13 cellular contexts compared by ENCODE assay signal in the genomic region with DNA sequence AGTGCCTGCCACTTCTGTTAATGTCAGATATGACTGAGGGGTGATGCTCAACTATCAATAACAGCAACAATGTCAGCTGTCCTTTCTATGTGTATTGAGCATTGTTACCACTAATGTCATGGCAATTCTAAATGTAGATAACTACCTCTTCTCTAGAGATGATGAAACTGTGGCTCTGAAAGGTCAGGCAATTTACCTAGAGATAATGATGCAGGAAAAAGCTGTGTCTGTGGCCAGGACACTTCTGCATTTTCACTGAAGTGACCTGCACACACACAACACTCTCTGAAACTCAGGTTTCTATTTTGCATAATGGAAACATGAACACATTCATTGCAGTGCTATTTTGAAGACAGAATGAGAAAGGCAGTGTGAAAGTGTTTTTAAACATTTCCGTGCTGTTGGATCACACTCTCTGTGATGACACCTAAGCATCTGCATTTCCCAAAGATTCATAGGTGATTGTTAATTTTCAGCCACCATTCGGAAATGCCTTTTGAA.
DNase-seq lines count a peak whose midpoint lies in the region; ATAC-seq and TF ChIP-seq lines count a peak whose summit lies in the region.
"Had no signal": no experiment of that assay in that cellular context is flagged by ENCODE, and none has a peak within 500 bp of the region (broad histone marks: within the 10 kb centered on the region; RNA-seq: fewer than 3 reads in every experiment).

No MANE protein-coding gene starts in this region.

- ATAC-seq in GM19328 (IDR thresholded peaks at IDR 0.05; ENCODE audit: unreplicated experiment) (peak; percentile 97), HG02642 (IDR thresholded peaks at IDR 0.05; ENCODE audit: poor library complexity, unreplicated experiment) (peak; percentile 97), HG03378 (IDR thresholded peaks at IDR 0.05; ENCODE audit: unreplicated experiment) (peak; percentile 99), aorta (ENCODE audit: low FRiP score) (no peak)
- ATAC-seq: gastrocnemius medialis, left lobe of liver had no signal

- H3K4me3 ChIP-seq in GM12865 (ENCODE audit: low read depth, low read length) = peak overlapping the region; percentile 20; the same call in 1 of the 2 replicates
- H3K4me3 ChIP-seq in aorta (ENCODE audit: low read length in 2 of 2) = no peak overlapping the region
- H3K4me3 ChIP-seq in Peyer's patch = no peak overlapping the region
- H3K4me3 ChIP-seq: gastrocnemius medialis had no signal

- no peak for TF ChIP-seq CTCF in GM12865 (IDR thresholded peaks at IDR 0.05; ENCODE audit: insufficient read depth, low read depth, low read length, missing control alignments)
- no peak for TF ChIP-seq CTCF in Peyer's patch (IDR thresholded peaks at IDR 0.05)

- peak; percentile 91 for DNase-seq in GM12865 (ENCODE audit: low read depth)
- no peak for DNase-seq in aorta
- DNase-seq in Peyer's patch = no peak
- no peak for DNase-seq in head of caudate nucleus
- no peak for DNase-seq in superior temporal gyrus (ENCODE audit: extremely low spot score)
- DNase-seq: activated CD4-positive, alpha-beta T cell treated with anti-CD3 and anti-CD28 coated beads, Interleukin-2, amount 50 U/mL, for 4 hours; gastrocnemius medialis; NCI-H82; SW 1271 had no signal

- H3K27me3 ChIP-seq in aorta (ENCODE audit: control insufficient read depth in 1 of 2, insufficient read depth in 2 of 2, low read length in 1 of 2) (no peaks in the 10 kb centered on the region), Peyer's patch (no peaks in the 10 kb centered on the region)
- H3K27me3 ChIP-seq: gastrocnemius medialis had no signal

- H3K9me3 ChIP-seq in aorta (ENCODE audit: control insufficient read depth, low read length) (no peaks in the 10 kb centered on the region), Peyer's patch (no peaks in the 10 kb centered on the region)
- H3K9me3 ChIP-seq: gastrocnemius medialis had no signal

- intact Hi-C loops in aorta (cut with DNase I) = loop anchor here in 1 of 2 donors (5.0 kb wide), 1 partner anchor 489 kb away; no protein-coding TSS in a partner anchor
- intact Hi-C loops in head of caudate nucleus (cut with DNase I) = no loop called here

- no peaks in the 10 kb centered on the region for H3K4me1 ChIP-seq in aorta (ENCODE audit: control insufficient read depth in 1 of 2, insufficient read depth in 2 of 2, low read length in 2 of 2)
- H3K4me1 ChIP-seq in Peyer's patch = no peaks in the 10 kb centered on the region
- H3K4me1 ChIP-seq: gastrocnemius medialis had no signal

- TF ChIP-seq POLR2A in Peyer's patch (IDR thresholded peaks at IDR 0.05) = no peak

- WGBS in aorta, 2 donors = 70 to 80% methylated on average over 2 of the region's 2 CpGs

- no peaks in the 10 kb centered on the region for H3K36me3 ChIP-seq in aorta (ENCODE audit: control insufficient read depth in 1 of 2, insufficient read depth in 2 of 2, low read length in 1 of 2)
- no peaks in the 10 kb centered on the region for H3K36me3 ChIP-seq in Peyer's patch
- H3K36me3 ChIP-seq: gastrocnemius medialis had no signal

- H3K27ac ChIP-seq in aorta (ENCODE audit: low read depth in 1 of 2, low read length in 2 of 2) = no peak overlapping the region
- H3K27ac ChIP-seq in Peyer's patch = no peak overlapping the region
- H3K27ac ChIP-seq: gastrocnemius medialis had no signal
